In the genomic region with DNA sequence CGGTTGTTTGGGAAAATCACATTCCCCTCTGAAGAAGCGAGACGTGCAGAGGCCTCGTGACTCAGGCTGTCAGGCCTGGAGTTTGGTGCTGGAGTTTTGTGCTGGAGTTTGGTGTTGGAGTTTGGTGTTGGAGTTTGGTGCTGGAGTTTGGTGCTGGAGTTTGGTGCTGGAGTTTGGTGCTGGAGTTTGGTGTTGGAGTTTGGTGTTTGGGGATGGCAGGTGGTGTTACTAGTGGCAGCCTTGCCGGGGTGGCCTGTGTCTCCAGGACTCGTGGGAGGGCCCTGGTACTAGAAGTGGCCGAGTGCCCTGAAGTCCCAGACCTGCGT, we compare ENCODE assay signal across 10 cellular contexts. TPM values are rescaled to one million over a fixed set of nuclear protein-coding genes. Genes with fewer than 3 reads are reported as not detected.
A peak's percentile ranks its signal among the peaks of the same experiment; 100 is the strongest.
DNase-seq lines count a peak whose midpoint lies in the region; ATAC-seq lines count a peak whose summit lies in the region.
"Had no signal": no experiment of that assay in that cellular context is flagged by ENCODE, and none has a peak within 500 bp of the region (broad histone marks: within the 10 kb centered on the region; RNA-seq: fewer than 3 reads in every experiment).

No MANE protein-coding gene starts in this region.

- H3K27ac Mint-ChIP-seq in activated naive CD4-positive, alpha-beta T cell treated with anti-CD3 and anti-CD28 coated beads, Interleukin-2, amount 50 U/mL, for 24 hours: peak overlapping the region; percentile 90
- peak overlapping the region; percentile 36 for H3K27ac Mint-ChIP-seq in activated T-helper 2 cell treated with anti-CD3 and anti-CD28 coated beads, Interferon-gamma antibody, Interleukin-2, Interleukin-4, amounts not matched to agents 10 μg/mL and 5 μg/mL and 100 μg/mL, durations not matched to agents 14 hours and 24 hours and 36 hours
- peak overlapping the region; percentile 51 to 94 (median 90) for H3K27ac Mint-ChIP-seq in immature natural killer cell

- H3K27me3 Mint-ChIP-seq in activated naive CD4-positive, alpha-beta T cell treated with anti-CD3 and anti-CD28 coated beads, Interleukin-2, amount 50 U/mL, for 24 hours: no peaks in the 10 kb centered on the region
- no peaks in the 10 kb centered on the region for H3K27me3 Mint-ChIP-seq in activated T-helper 2 cell treated with anti-CD3 and anti-CD28 coated beads, Interferon-gamma antibody, Interleukin-2, Interleukin-4, amounts not matched to agents 10 μg/mL and 5 μg/mL and 100 μg/mL, durations not matched to agents 14 hours and 24 hours and 36 hours (ENCODE audit: low read depth)
- H3K27me3 Mint-ChIP-seq in immature natural killer cell (ENCODE audit: low read depth in 3 of 3): peaks cover 0 to 6% (median 0%) of the 10 kb centered on the region in 3 donors

- intact Hi-C loops in activated T-helper 2 cell treated with anti-CD3 and anti-CD28 coated beads, Interferon-gamma antibody, Interleukin-2, Interleukin-4, amounts not matched to agents 10 μg/mL and 5 μg/mL and 100 μg/mL, durations not matched to agents 14 hours and 24 hours and 36 hours (cut with micrococcal nuclease): no loop called here

- H3K27ac ChIP-seq in substantia nigra (ENCODE audit: low read depth, low read length, poor library complexity, severe bottlenecking): peak overlapping the region; percentile 33
- H3K27ac ChIP-seq: ovary had no signal

- peak overlapping the region; percentile 58 for H3K4me3 Mint-ChIP-seq in activated naive CD4-positive, alpha-beta T cell treated with anti-CD3 and anti-CD28 coated beads, Interleukin-2, amount 50 U/mL, for 24 hours
- peak overlapping the region; percentile 31 for H3K4me3 Mint-ChIP-seq in activated T-helper 2 cell treated with anti-CD3 and anti-CD28 coated beads, Interferon-gamma antibody, Interleukin-2, Interleukin-4, amounts not matched to agents 10 μg/mL and 5 μg/mL and 100 μg/mL, durations not matched to agents 14 hours and 24 hours and 36 hours (ENCODE audit: low read depth)
- peak overlapping the region; percentile 71 to 85 (median 82) for H3K4me3 Mint-ChIP-seq in immature natural killer cell

- no peak for DNase-seq in activated naive CD4-positive, alpha-beta T cell (lab: John Stamatoyannopoulos, UW)
- DNase-seq in activated T-helper 2 cell treated with anti-CD3 and anti-CD28 coated beads, Interferon-gamma antibody, Interleukin-2, Interleukin-4, amounts not matched to agents 10 μg/mL and 5 μg/mL and 100 μg/mL, durations not matched to agents 14 hours and 24 hours and 36 hours (ENCODE audit: low spot score): no peak
- DNase-seq in immature natural killer cell (no peak), substantia nigra (lab: John Stamatoyannopoulos, UW) (no peak), NOMO-1 treated with DMSO at 0.1 percent for 48 hours (lab: John Stamatoyannopoulos, UW; ENCODE audit: unreplicated experiment) (no peak), NCI-H2029 (lab: John Stamatoyannopoulos, UW) (no peak)
- DNase-seq: left cardiac atrium, ovary had no signal

- H3K9me3 Mint-ChIP-seq in activated naive CD4-positive, alpha-beta T cell treated with anti-CD3 and anti-CD28 coated beads, Interleukin-2, amount 50 U/mL, for 24 hours: no peaks in the 10 kb centered on the region
- H3K9me3 Mint-ChIP-seq in activated T-helper 2 cell treated with anti-CD3 and anti-CD28 coated beads, Interferon-gamma antibody, Interleukin-2, Interleukin-4, amounts not matched to agents 10 μg/mL and 5 μg/mL and 100 μg/mL, durations not matched to agents 14 hours and 24 hours and 36 hours: no peaks in the 10 kb centered on the region
- no peaks in the 10 kb centered on the region for H3K9me3 Mint-ChIP-seq in immature natural killer cell

- no peaks in the 10 kb centered on the region for H3K36me3 Mint-ChIP-seq in activated naive CD4-positive, alpha-beta T cell treated with anti-CD3 and anti-CD28 coated beads, Interleukin-2, amount 50 U/mL, for 24 hours
- H3K36me3 Mint-ChIP-seq in activated T-helper 2 cell treated with anti-CD3 and anti-CD28 coated beads, Interferon-gamma antibody, Interleukin-2, Interleukin-4, amounts not matched to agents 10 μg/mL and 5 μg/mL and 100 μg/mL, durations not matched to agents 14 hours and 24 hours and 36 hours (ENCODE audit: low read depth): no peaks in the 10 kb centered on the region
- H3K36me3 Mint-ChIP-seq in immature natural killer cell: no peaks in the 10 kb centered on the region

- no peak for ATAC-seq in HG03571 (IDR thresholded peaks at IDR 0.05; ENCODE audit: unreplicated experiment)

- peaks cover 12% of the 10 kb centered on the region for H3K4me1 Mint-ChIP-seq in activated naive CD4-positive, alpha-beta T cell treated with anti-CD3 and anti-CD28 coated beads, Interleukin-2, amount 50 U/mL, for 24 hours
- H3K4me1 Mint-ChIP-seq in activated T-helper 2 cell treated with anti-CD3 and anti-CD28 coated beads, Interferon-gamma antibody, Interleukin-2, Interleukin-4, amounts not matched to agents 10 μg/mL and 5 μg/mL and 100 μg/mL, durations not matched to agents 14 hours and 24 hours and 36 hours (ENCODE audit: low read depth): peaks cover 13% of the 10 kb centered on the region
- peaks cover 27 to 30% of the 10 kb centered on the region in 2 donors for H3K4me1 Mint-ChIP-seq in immature natural killer cell

RNA-seq across cellular contexts. Expression of a gene that starts 12.6 kb away (rescaled TPM):
- total RNA-seq in activated T-helper 2 cell treated with anti-CD3 and anti-CD28 coated beads, Interferon-gamma antibody, Interleukin-2, Interleukin-4, amounts not matched to agents 10 μg/mL and 5 μg/mL and 100 μg/mL, durations not matched to agents 14 hours and 24 hours and 36 hours: 19.6 and 21.4 TPM in 2 replicates
- polyA plus RNA-seq in immature natural killer cell: 1 to 10 TPM; 1.1 to 4.5 (median 2.4) TPM

RNA-seq across cellular contexts. Expression of a gene that starts 16.4 kb away (rescaled TPM):
- 0.28 TPM in 1 of 2 replicates, not detected in the other for total RNA-seq in activated T-helper 2 cell treated with anti-CD3 and anti-CD28 coated beads, Interferon-gamma antibody, Interleukin-2, Interleukin-4, amounts not matched to agents 10 μg/mL and 5 μg/mL and 100 μg/mL, durations not matched to agents 14 hours and 24 hours and 36 hours
- polyA plus RNA-seq in immature natural killer cell: not detected

RNA-seq across cellular contexts. Expression of a gene that starts 26.3 kb away (rescaled TPM):
- total RNA-seq in activated T-helper 2 cell treated with anti-CD3 and anti-CD28 coated beads, Interferon-gamma antibody, Interleukin-2, Interleukin-4, amounts not matched to agents 10 μg/mL and 5 μg/mL and 100 μg/mL, durations not matched to agents 14 hours and 24 hours and 36 hours: 114 and 119 TPM in 2 replicates
- 100 to 1,000 TPM in 1 of 3 donors, 10 to 100 TPM in 2; 70.9 to 116 (median 90.8) TPM for polyA plus RNA-seq in immature natural killer cell

RNA-seq across cellular contexts. Expression of a gene that starts 27.6 kb away (rescaled TPM):
- total RNA-seq in activated T-helper 2 cell treated with anti-CD3 and anti-CD28 coated beads, Interferon-gamma antibody, Interleukin-2, Interleukin-4, amounts not matched to agents 10 μg/mL and 5 μg/mL and 100 μg/mL, durations not matched to agents 14 hours and 24 hours and 36 hours: 31.8 and 34.6 TPM in 2 replicates
- polyA plus RNA-seq in immature natural killer cell: under 1 TPM in 2 of 3 donors, not detected in 1; 0.22 to 0.85 TPM

RNA-seq across cellular contexts. Expression of a gene that starts 32.7 kb away (rescaled TPM):
- total RNA-seq in activated T-helper 2 cell treated with anti-CD3 and anti-CD28 coated beads, Interferon-gamma antibody, Interleukin-2, Interleukin-4, amounts not matched to agents 10 μg/mL and 5 μg/mL and 100 μg/mL, durations not matched to agents 14 hours and 24 hours and 36 hours: 29.3 and 30.1 TPM in 2 replicates
- polyA plus RNA-seq in immature natural killer cell: 10 to 100 TPM; 13.7 to 18.6 (median 13.9) TPM

Comparison
In these comparisons a context has a peak if more than half of its experiments do, and no peak if none do; other contexts are left out.
1. H3K27ac Mint-ChIP-seq: peak in every context shown above with its lines; median percentile 90 in activated naive CD4-positive, alpha-beta T cell treated with anti-CD3 and anti-CD28 coated beads, Interleukin-2, amount 50 U/mL, for 24 hours; 90 in immature natural killer cell; 36 in activated T-helper 2 cell treated with anti-CD3 and anti-CD28 coated beads, Interferon-gamma antibody, Interleukin-2, Interleukin-4, amounts not matched to agents 10 μg/mL and 5 μg/mL and 100 μg/mL, durations not matched to agents 14 hours and 24 hours and 36 hours.
2. H3K4me3 Mint-ChIP-seq: peak in every context shown above with its lines; median percentile 82 in immature natural killer cell; 58 in activated naive CD4-positive, alpha-beta T cell treated with anti-CD3 and anti-CD28 coated beads, Interleukin-2, amount 50 U/mL, for 24 hours; 31 in activated T-helper 2 cell treated with anti-CD3 and anti-CD28 coated beads, Interferon-gamma antibody, Interleukin-2, Interleukin-4, amounts not matched to agents 10 μg/mL and 5 μg/mL and 100 μg/mL, durations not matched to agents 14 hours and 24 hours and 36 hours.